14 cellular contexts compared by ENCODE assay signal in the genomic region with DNA sequence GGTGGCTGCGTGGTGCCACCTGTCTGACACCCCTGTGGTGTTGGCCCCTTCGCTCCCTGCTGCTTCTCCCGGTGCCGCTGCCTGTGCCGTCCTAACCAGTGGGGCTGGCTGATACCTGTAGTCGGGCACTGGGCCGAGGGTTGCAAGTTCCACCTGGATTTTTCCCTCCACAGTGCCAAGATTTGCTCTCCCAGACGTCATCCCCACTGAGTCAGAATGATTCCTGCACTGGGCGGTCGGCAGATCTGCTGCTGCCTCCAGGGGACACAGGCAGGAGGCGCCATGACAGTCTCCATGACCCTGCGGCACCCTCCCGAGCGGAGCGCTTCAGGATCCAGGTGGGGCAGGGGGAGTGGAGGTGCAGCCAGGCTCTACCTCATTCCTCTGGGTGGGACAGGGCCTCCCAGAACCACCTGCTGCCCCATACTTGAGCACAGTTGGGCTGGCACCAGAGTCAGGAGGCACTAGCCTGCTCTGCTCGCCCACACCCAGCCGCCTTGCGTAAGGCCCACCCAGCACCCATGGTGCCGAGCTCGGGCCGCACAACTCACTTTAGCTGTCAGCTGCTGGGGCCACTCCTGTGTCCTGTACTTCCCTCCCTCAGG.
DNase-seq lines count a peak whose midpoint lies in the region; ATAC-seq, FAIRE-seq and TF ChIP-seq lines count a peak whose summit lies in the region.
"Had no signal": no experiment of that assay in that cellular context is flagged by ENCODE, and none has a peak within 500 bp of the region (broad histone marks: within the 10 kb centered on the region; RNA-seq: fewer than 3 reads in every experiment).

No MANE protein-coding gene starts in this region.

- CTCF ChIA-PET in HEK293 (lab: Yijun Ruan, JAX) = interaction anchor here (1.0 to 1.1 kb wide), 2 partner anchors 12 to 94 kb away, joined by 3 to 4 read pairs; no protein-coding TSS in a partner anchor
- CTCF ChIA-PET in activated CD8-positive, alpha-beta T cell treated with anti-CD3 and anti-CD28 coated beads, Interleukin-2, amount 10 ng/mL, durations not matched to agents 7 days and 5 days (lab: Charles Lee) = no interaction called here

- intact Hi-C loops in ascending aorta (cut with DNase I) = no loop called here
- intact Hi-C loops in sigmoid colon (cut with DNase I) = no loop called here

- no peak for TF ChIP-seq POLR2A in sigmoid colon (IDR thresholded peaks at IDR 0.05)

- peak in 1 of 2 donors; percentile 61 for DNase-seq in ascending aorta (ENCODE audit: low spot score in 2 of 2)
- DNase-seq in sigmoid colon = peak; percentile 61
- no peak for DNase-seq in COLO829 (ENCODE audit: low spot score)
- DNase-seq in central memory CD4-positive, alpha-beta T cell = no peak
- no peak for DNase-seq in activated CD8-positive, alpha-beta T cell treated with anti-CD3 and anti-CD28 coated beads, Interleukin-2, amount 10 ng/mL, durations not matched to agents 7 days and 5 days
- DNase-seq in D721Med (ENCODE audit: insufficient read length, low spot score) = no peak
- DNase-seq: activated CD4-positive, CD25-positive, alpha-beta regulatory T cell treated with anti-CD3 and anti-CD28 coated beads, Interleukin-2, amount 50 U/mL, for 72 hours; erythroblast; NCI-H2171 treated with DMSO at 0.1 percent for 48 hours; SW 1271 had no signal

- H3K27me3 ChIP-seq in ascending aorta (no peaks in the 10 kb centered on the region), layer of hippocampus (ENCODE audit: control insufficient read depth, insufficient read depth, low read length) (no peaks in the 10 kb centered on the region), sigmoid colon (no peaks in the 10 kb centered on the region)

- H3K4me1 ChIP-seq in HEK293 (ENCODE audit: control insufficient read depth, insufficient read depth, low read length) (no peaks in the 10 kb centered on the region), ascending aorta (no peaks in the 10 kb centered on the region), sigmoid colon (peaks cover 0 to 32% (median 20%) of the 10 kb centered on the region in 4 donors)

- TF ChIP-seq EP300 in sigmoid colon (IDR thresholded peaks at IDR 0.05) = no peak

- H3K9me3 ChIP-seq in HEK293 (ENCODE audit: control insufficient read depth, insufficient read depth, low read depth, low read length) (no peaks in the 10 kb centered on the region), ascending aorta (no peaks in the 10 kb centered on the region), sigmoid colon (no peaks in the 10 kb centered on the region)

- no peaks in the 10 kb centered on the region for H3K9me3 Mint-ChIP-seq in activated CD8-positive, alpha-beta T cell treated with anti-CD3 and anti-CD28 coated beads, Interleukin-2, amount 10 ng/mL, durations not matched to agents 7 days and 5 days (ENCODE audit: insufficient read depth)
- H3K9me3 Mint-ChIP-seq: stimulated activated naive CD8-positive, alpha-beta T cell treated with anti-CD3 and anti-CD28 coated beads, Interleukin-15, Interleukin-2, amounts not matched to agents 100 ng/mL and 50 ng/mL, for 24 hours had no signal

- peaks cover 2% of the 10 kb centered on the region for H3K4me1 Mint-ChIP-seq in activated CD8-positive, alpha-beta T cell treated with anti-CD3 and anti-CD28 coated beads, Interleukin-2, amount 10 ng/mL, durations not matched to agents 7 days and 5 days (ENCODE audit: low read depth)

- H3K27ac ChIP-seq in HEK293 (ENCODE audit: extremely low read depth, low read depth, low read length) = no peak overlapping the region
- H3K27ac ChIP-seq in ascending aorta = peak overlapping the region; percentile 6 to 20
- peak overlapping the region; percentile 52 for H3K27ac ChIP-seq in layer of hippocampus (ENCODE audit: low read depth, low read length)
- H3K27ac ChIP-seq in sigmoid colon = peak overlapping the region; percentile 29 to 67 (median 61)

- POLR2A ChIA-PET in HEK293 (lab: Yijun Ruan, JAX) = no interaction called here
- POLR2A ChIA-PET in activated CD8-positive, alpha-beta T cell treated with anti-CD3 and anti-CD28 coated beads, Interleukin-2, amount 10 ng/mL, durations not matched to agents 7 days and 5 days (lab: Charles Lee) = no interaction called here

- no peak for FAIRE-seq in D721Med (lab: Jason Lieb, UNC)
- FAIRE-seq: bronchial epithelial cell had no signal

- no peak for ATAC-seq in activated CD8-positive, alpha-beta T cell treated with anti-CD3 and anti-CD28 coated beads, Interleukin-2, amount 10 ng/mL, durations not matched to agents 7 days and 5 days

- peaks cover 0 to 76% of the 10 kb centered on the region in 2 experiments; a peak in 2 of 3 replicates for H3K36me3 ChIP-seq in HEK293 (ENCODE audit: control insufficient read depth in 2 of 2, insufficient read depth in 1 of 2, low read length in 2 of 2)
- H3K36me3 ChIP-seq in ascending aorta = peaks cover 90 to 92% of the 10 kb centered on the region in 2 donors
- H3K36me3 ChIP-seq in sigmoid colon = peaks cover 55 to 100% (median 87%) of the 10 kb centered on the region in 4 donors

- no peak overlapping the region for H3K4me3 Mint-ChIP-seq in activated CD8-positive, alpha-beta T cell treated with anti-CD3 and anti-CD28 coated beads, Interleukin-2, amount 10 ng/mL, durations not matched to agents 7 days and 5 days
- H3K4me3 Mint-ChIP-seq: stimulated activated naive CD8-positive, alpha-beta T cell treated with anti-CD3 and anti-CD28 coated beads, Interleukin-15, Interleukin-2, amounts not matched to agents 100 ng/mL and 50 ng/mL, for 24 hours had no signal

- no peak overlapping the region for H3K27ac Mint-ChIP-seq in activated CD8-positive, alpha-beta T cell treated with anti-CD3 and anti-CD28 coated beads, Interleukin-2, amount 10 ng/mL, durations not matched to agents 7 days and 5 days
- H3K27ac Mint-ChIP-seq: stimulated activated naive CD8-positive, alpha-beta T cell treated with anti-CD3 and anti-CD28 coated beads, Interleukin-15, Interleukin-2, amounts not matched to agents 100 ng/mL and 50 ng/mL, for 24 hours had no signal

- no peaks in the 10 kb centered on the region for H3K36me3 Mint-ChIP-seq in activated CD8-positive, alpha-beta T cell treated with anti-CD3 and anti-CD28 coated beads, Interleukin-2, amount 10 ng/mL, durations not matched to agents 7 days and 5 days (ENCODE audit: low read depth)

- H3K4me3 ChIP-seq in HEK293 (ENCODE audit: low read depth, low read length) (no peak overlapping the region), ascending aorta (no peak overlapping the region), sigmoid colon (no peak overlapping the region)

- WGBS in sigmoid colon, 2 donors = 92 to 93% methylated on average over 21 of the region's 21 CpGs

- no peaks in the 10 kb centered on the region for H3K27me3 Mint-ChIP-seq in activated CD8-positive, alpha-beta T cell treated with anti-CD3 and anti-CD28 coated beads, Interleukin-2, amount 10 ng/mL, durations not matched to agents 7 days and 5 days (ENCODE audit: low read depth)
- H3K27me3 Mint-ChIP-seq: stimulated activated naive CD8-positive, alpha-beta T cell treated with anti-CD3 and anti-CD28 coated beads, Interleukin-15, Interleukin-2, amounts not matched to agents 100 ng/mL and 50 ng/mL, for 24 hours had no signal

- no peak for TF ChIP-seq CTCF in HEK293 (tag by site-specific recombination; IDR thresholded peaks at IDR 0.05)
- TF ChIP-seq CTCF in ascending aorta (IDR thresholded peaks at IDR 0.05) = no peak
- TF ChIP-seq CTCF in sigmoid colon (IDR thresholded peaks at IDR 0.05) = no peak
- TF ChIP-seq CTCF in D721Med (IDR thresholded peaks at IDR 0.05; ENCODE audit: insufficient read depth, missing control alignments) = no peak

TF ChIP-seq in HEK293, 187 proteins besides CTCF, POLR2A, EP300 and RAD21:
- TF ChIP-seq ZNF350 (tag by site-specific recombination; IDR thresholded peaks at IDR 0.05) (no peak), ZIC2 (tag by site-specific recombination; IDR thresholded peaks at IDR 0.05) (peak; percentile 11; the same call in 1 of the 2 replicates)
